Comparison of ENCODE assay signal across 18 cellular contexts in the genomic region with DNA sequence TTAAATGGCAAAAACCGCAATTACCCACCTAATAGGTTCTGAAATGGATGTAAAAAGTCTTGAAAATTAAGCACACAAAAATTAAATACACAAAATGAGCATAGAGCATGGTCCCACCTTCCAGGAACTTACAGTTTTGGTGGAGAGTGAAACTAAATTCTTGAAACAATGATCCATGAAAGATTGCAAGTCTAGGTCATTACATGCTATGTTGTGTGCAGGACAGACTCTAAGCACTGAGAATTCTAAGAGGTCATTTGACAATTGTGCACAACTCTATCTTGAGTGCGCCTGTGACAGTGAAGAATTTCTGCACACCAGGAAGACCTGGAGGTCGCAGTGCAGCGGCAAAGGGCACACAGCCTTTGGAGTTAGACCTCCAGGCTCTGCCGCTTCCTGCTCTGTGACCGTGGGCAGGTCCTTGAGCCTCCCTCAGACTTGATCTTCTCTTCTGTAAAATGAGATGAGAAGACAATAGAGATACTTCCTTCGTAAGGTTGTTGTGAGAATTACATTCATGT.
"Had no signal": no experiment of that assay in that cellular context is flagged by ENCODE, and none has a peak within 500 bp of the region (broad histone marks: within the 10 kb centered on the region; RNA-seq: fewer than 3 reads in every experiment).

No MANE protein-coding gene starts in this region.

- DNase-seq: activated CD4-positive, alpha-beta memory T cell treated with anti-CD3 and anti-CD28 coated beads, Interleukin-2, amount 10 ng/mL, durations not matched to agents 7 days and 5 days; activated CD4-positive, alpha-beta T cell treated with anti-CD3 and anti-CD28 coated beads for 36 hours; activated effector memory CD4-positive, alpha-beta T cell treated with anti-CD3 and anti-CD28 coated beads, Interleukin-2, amount 50 U/mL, for 16 hours; activated T-cell treated with anti-CD3 and anti-CD28 coated beads, Interleukin-2, amount 50 U/mL, for 48 hours; adrenal gland; caudate nucleus; foreskin melanocyte; head of caudate nucleus; lower lobe of right lung; retina; stimulated activated CD4-positive, alpha-beta T cell treated with anti-CD3 and anti-CD28 coated beads, Interleukin-4, amount 100 ng/mL, for 1 hour; stimulated activated naive B cell treated with anti-CD40 and anti-IgM and Interleukin-4, amounts not matched to agents 10 μg/mL and 1 μg/mL and 100 μg/mL, for 72 hours; substantia nigra; T-helper 1 cell; T1000; transverse colon; WERI-Rb-1 had no signal

- H3K27ac ChIP-seq: adrenal gland, coronary artery, lower lobe of right lung, WERI-Rb-1 had no signal

- H3K9me3 ChIP-seq: adrenal gland, lower lobe of right lung, transverse colon had no signal

- H3K4me3 ChIP-seq: adrenal gland, coronary artery, lower lobe of right lung, transverse colon had no signal

- ATAC-seq: activated CD4-positive, alpha-beta T cell treated with anti-CD3 and anti-CD28 coated beads for 36 hours; lower lobe of right lung; stimulated activated naive B cell treated with anti-CD40 and anti-IgM and Interleukin-4, amounts not matched to agents 10 μg/mL and 1 μg/mL and 100 μg/mL, for 72 hours had no signal

- H3K4me1 ChIP-seq: adrenal gland, lower lobe of right lung had no signal

- H3K27me3 ChIP-seq: adrenal gland, transverse colon had no signal

- H3K36me3 ChIP-seq: adrenal gland, lower lobe of right lung, transverse colon, WERI-Rb-1 had no signal
